In the genomic region with DNA sequence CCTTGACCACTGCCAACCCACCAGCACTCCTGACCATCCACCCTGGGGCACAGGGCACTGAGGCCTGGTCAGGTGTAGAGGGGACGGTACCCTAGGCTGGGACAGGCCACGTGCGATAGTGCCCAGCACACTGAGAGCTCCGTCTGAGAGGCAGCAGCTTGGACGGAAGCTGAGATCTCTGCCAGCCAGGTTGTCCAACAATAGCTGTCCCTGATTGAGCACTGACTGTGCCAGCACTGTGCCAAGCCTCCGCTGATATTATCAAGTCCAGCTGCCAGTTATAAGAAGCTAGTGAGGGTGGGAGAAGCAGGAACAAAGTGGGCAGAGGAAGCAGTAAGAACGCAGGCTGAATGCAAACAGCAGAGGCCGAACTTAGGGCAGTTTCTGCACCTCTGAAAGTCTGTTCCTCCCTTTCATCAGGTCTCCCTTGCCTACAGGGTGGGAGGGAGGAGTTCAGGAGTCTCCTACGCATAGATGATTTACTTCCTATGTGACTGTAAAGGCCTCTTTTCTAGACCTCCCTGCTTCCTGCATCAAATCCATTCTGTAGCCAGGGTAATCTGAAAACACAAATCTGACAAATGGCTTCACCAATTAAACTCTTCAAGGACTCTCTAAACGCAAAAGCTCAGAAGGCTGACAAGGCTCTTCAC, we compare ENCODE assay signal across 26 cellular contexts. TPM values are rescaled to one million over a fixed set of nuclear protein-coding genes. Genes with fewer than 3 reads are reported as not detected.
A peak's percentile ranks its signal among the peaks of the same experiment; 100 is the strongest.
DNase-seq lines count a peak whose midpoint lies in the region; ATAC-seq and TF ChIP-seq lines count a peak whose summit lies in the region.
"Had no signal": no experiment of that assay in that cellular context is flagged by ENCODE, and none has a peak within 500 bp of the region (broad histone marks: within the 10 kb centered on the region; RNA-seq: fewer than 3 reads in every experiment).

No MANE protein-coding gene starts in this region.

- WGBS in heart left ventricle, 4 donors = 47 to 60% (median 52%) methylated on average over 10 of the region's 10 CpGs

- intact Hi-C loops in heart left ventricle (cut with DNase I) = loop anchor here in 4 of 10 donors (1.0 to 5.0 kb wide), 4 partner anchors 35 to 75 kb away; a partner anchor contains a TSS
- intact Hi-C loops in vagina (cut with DNase I) = no loop called here

- in situ Hi-C loops in G401 (cut with HindIII; ENCODE audit: low sequenced_read_pairs) = no loop called here

- TF ChIP-seq POLR2A in heart left ventricle (IDR thresholded peaks at IDR 0.05) (no peak), vagina (IDR thresholded peaks at IDR 0.05) (no peak)

- H3K9me3 ChIP-seq in heart left ventricle (no peaks in the 10 kb centered on the region), neural progenitor cell (ENCODE audit: low read depth) (no peaks in the 10 kb centered on the region), vagina (no peaks in the 10 kb centered on the region)
- H3K9me3 ChIP-seq: ascending aorta, tibial nerve had no signal

- peaks cover 4% of the 10 kb centered on the region for H3K27me3 Mint-ChIP-seq in neural progenitor cell (ENCODE audit: insufficient read depth, low read depth)
- H3K27me3 Mint-ChIP-seq: activated CD4-positive, alpha-beta T cell treated with anti-CD3 and anti-CD28 coated beads, Interleukin-2, amount 10 ng/mL, durations not matched to agents 24 days and 14 days; activated CD8-positive, alpha-beta memory T cell treated with anti-CD3 and anti-CD28 coated beads, Interleukin-2, amount 10 ng/mL, durations not matched to agents 7 days and 5 days; IgD-negative memory B cell; memory B cell; T-helper 17 cell had no signal

- H3K27ac ChIP-seq in VCaP = 0 out of 2 replicates have a peak overlapping the region, but pooled peaks have one; percentile 9
- peak overlapping the region; percentile 24 to 83 (median 58) for H3K27ac ChIP-seq in heart left ventricle
- H3K27ac ChIP-seq in neural progenitor cell = no peak overlapping the region
- no peak overlapping the region for H3K27ac ChIP-seq in vagina
- H3K27ac ChIP-seq: ascending aorta, C4-2B, SK-N-MC, tibial nerve had no signal

- H3K4me1 ChIP-seq in heart left ventricle (peaks cover 0 to 39% (median 9%) of the 10 kb centered on the region in 12 donors), neural progenitor cell (peaks cover 6% of the 10 kb centered on the region), vagina (no peaks in the 10 kb centered on the region)
- H3K4me1 ChIP-seq: ascending aorta, tibial nerve had no signal

- peak overlapping the region; percentile 4 for H3K27ac Mint-ChIP-seq in neural progenitor cell
- H3K27ac Mint-ChIP-seq: activated CD4-positive, alpha-beta T cell treated with anti-CD3 and anti-CD28 coated beads, Interleukin-2, amount 10 ng/mL, durations not matched to agents 24 days and 14 days; activated CD8-positive, alpha-beta memory T cell treated with anti-CD3 and anti-CD28 coated beads, Interleukin-2, amount 10 ng/mL, durations not matched to agents 7 days and 5 days; memory B cell; T-helper 17 cell had no signal

- H3K9me3 Mint-ChIP-seq in neural progenitor cell = no peaks in the 10 kb centered on the region
- H3K9me3 Mint-ChIP-seq: activated CD4-positive, alpha-beta T cell treated with anti-CD3 and anti-CD28 coated beads, Interleukin-2, amount 10 ng/mL, durations not matched to agents 24 days and 14 days; IgD-negative memory B cell; memory B cell had no signal

- TF ChIP-seq CTCF in VCaP (conservative IDR thresholded peaks at IDR 0.05) (no peak), heart left ventricle (IDR thresholded peaks at IDR 0.05) (no peak), neural progenitor cell (IDR thresholded peaks at IDR 0.05) (no peak), vagina (IDR thresholded peaks at IDR 0.05) (no peak)

- no peak overlapping the region for H2AFZ ChIP-seq in neural progenitor cell (replicated peaks)

- peak; percentile 87 to 95 (median 92) for ATAC-seq in heart left ventricle
- ATAC-seq: activated CD8-positive, alpha-beta memory T cell treated with anti-CD3 and anti-CD28 coated beads, Interleukin-2, amount 10 ng/mL, durations not matched to agents 7 days and 5 days; HCT116; T-helper 17 cell had no signal

- H3K4me1 Mint-ChIP-seq in neural progenitor cell = peaks cover 14% of the 10 kb centered on the region
- H3K4me1 Mint-ChIP-seq: activated CD4-positive, alpha-beta T cell treated with anti-CD3 and anti-CD28 coated beads, Interleukin-2, amount 10 ng/mL, durations not matched to agents 24 days and 14 days; activated CD8-positive, alpha-beta memory T cell treated with anti-CD3 and anti-CD28 coated beads, Interleukin-2, amount 10 ng/mL, durations not matched to agents 7 days and 5 days; IgD-negative memory B cell; memory B cell had no signal

- H3K79me2 ChIP-seq in neural progenitor cell (ENCODE audit: low read depth) = no peaks in the 10 kb centered on the region

- no peak overlapping the region for H3K4me2 ChIP-seq in neural progenitor cell

- H3K27me3 ChIP-seq in heart left ventricle (no peaks in the 10 kb centered on the region), neural progenitor cell (no peaks in the 10 kb centered on the region), vagina (no peaks in the 10 kb centered on the region)
- H3K27me3 ChIP-seq: ascending aorta, tibial nerve had no signal

- H3K4me3 ChIP-seq in heart left ventricle (no peak overlapping the region), neural progenitor cell (no peak overlapping the region), vagina (no peak overlapping the region)
- H3K4me3 ChIP-seq: ascending aorta, SK-N-MC, tibial nerve had no signal

- peaks cover 7% of the 10 kb centered on the region for H3F3A ChIP-seq in neural progenitor cell (ENCODE audit: low read depth)

- H3K4me3 Mint-ChIP-seq in neural progenitor cell = no peak overlapping the region
- H3K4me3 Mint-ChIP-seq: activated CD4-positive, alpha-beta T cell treated with anti-CD3 and anti-CD28 coated beads, Interleukin-2, amount 10 ng/mL, durations not matched to agents 24 days and 14 days; activated CD8-positive, alpha-beta memory T cell treated with anti-CD3 and anti-CD28 coated beads, Interleukin-2, amount 10 ng/mL, durations not matched to agents 7 days and 5 days; IgD-negative memory B cell; memory B cell; T-helper 17 cell had no signal

- H4K20me1 ChIP-seq in neural progenitor cell (ENCODE audit: low read depth) = no peaks in the 10 kb centered on the region

- peaks cover 4% of the 10 kb centered on the region for H3K36me3 Mint-ChIP-seq in neural progenitor cell
- H3K36me3 Mint-ChIP-seq: activated CD8-positive, alpha-beta memory T cell treated with anti-CD3 and anti-CD28 coated beads, Interleukin-2, amount 10 ng/mL, durations not matched to agents 7 days and 5 days had no signal

- no peak overlapping the region for H3K9ac ChIP-seq in neural progenitor cell

- H3K36me3 ChIP-seq in heart left ventricle (peaks cover 0 to 7% (median 2%) of the 10 kb centered on the region in 9 donors), neural progenitor cell (no peaks in the 10 kb centered on the region), vagina (no peaks in the 10 kb centered on the region)

- DNase-seq in G401 (ENCODE audit: low spot score) = peak; percentile 77
- DNase-seq in heart left ventricle = peak in 4 of 5 donors; percentile 45 to 85 (median 68)
- DNase-seq in neural progenitor cell (ENCODE audit: low spot score) = no peak
- no peak for DNase-seq in COR-L47 (lab: John Stamatoyannopoulos, UW)
- DNase-seq in vagina (ENCODE audit: extremely low spot score in 2 of 2) = no peak
- no peak for DNase-seq in NAMALWA (ENCODE audit: low spot score)
- DNase-seq in NCI-H345 treated with DMSO at 0.1 percent for 48 hours (lab: John Stamatoyannopoulos, UW; ENCODE audit: unreplicated experiment) = no peak
- DNase-seq: activated CD4-positive, alpha-beta T cell treated with anti-CD3 and anti-CD28 coated beads, Interleukin-2, amount 10 ng/mL, durations not matched to agents 24 days and 14 days; activated CD8-positive, alpha-beta memory T cell treated with anti-CD3 and anti-CD28 coated beads, Interleukin-2, amount 10 ng/mL, durations not matched to agents 7 days and 5 days; activated naive CD4-positive, alpha-beta T cell treated with anti-CD3 and anti-CD28 coated beads, Interleukin-2, amount 50 U/mL, for 16 hours; central memory CD4-positive, alpha-beta T cell; glutamatergic neuron; NCI-H146; NCI-H526; nucleus accumbens; stimulated activated CD4-positive, alpha-beta T cell treated with anti-CD3 and anti-CD28 coated beads, Interleukin-2, amount 100 ng/mL, for 48 hours; stimulated activated naive CD4-positive, alpha-beta T cell; T-helper 17 cell had no signal

RNA-seq across cellular contexts. Expression of a gene that starts 29.7 kb away (rescaled TPM):
- total RNA-seq in G401 (2014; rRNA removed; shearing (Covaris generic)) = 63.9 and 88.1 TPM in 2 replicates
- 10 to 100 TPM; 49.7 to 72.7 (median 59.0) TPM for total RNA-seq in heart left ventricle
- 10 to 100 TPM; 73.2 to 77.9 TPM for polyA plus RNA-seq in heart left ventricle
- 15.8 and 20.6 TPM in 2 replicates for total RNA-seq in neural progenitor cell (ENCODE audit: low replicate concordance)
- total RNA-seq in vagina = 27.5 TPM

RNA-seq across cellular contexts. Expression of a gene that starts 30.0 kb away (rescaled TPM):
- 54.4 and 61.8 TPM in 2 replicates for total RNA-seq in G401 (2014; rRNA removed; shearing (Covaris generic))
- 100 to 1,000 TPM in 1 of 9 donors, 10 to 100 TPM in 8; 40.7 to 113 (median 75.2) TPM for total RNA-seq in heart left ventricle
- polyA plus RNA-seq in heart left ventricle = 10 to 100 TPM; 79.5 to 92.8 TPM
- total RNA-seq in neural progenitor cell (ENCODE audit: low replicate concordance) = 17.8 and 20.4 TPM in 2 replicates
- total RNA-seq in vagina = 17.4 TPM

RNA-seq across cellular contexts. Expression of a gene that starts 49.2 kb away (rescaled TPM):
- 2.1 and 4.2 TPM in 2 replicates for total RNA-seq in G401 (2014; rRNA removed; shearing (Covaris generic))
- total RNA-seq in heart left ventricle = 10 to 100 TPM in 2 of 9 donors, 1 to 10 TPM in 7; 6.2 to 12.4 (median 8.7) TPM
- polyA plus RNA-seq in heart left ventricle = 1 to 10 TPM; 3.2 to 4.6 TPM
- 19.0 and 21.3 TPM in 2 replicates for total RNA-seq in neural progenitor cell (ENCODE audit: low replicate concordance)
- 5.6 TPM for total RNA-seq in vagina

Comparison
In these comparisons a context has a peak if more than half of its experiments do, and no peak if none do; other contexts are left out.
1. DNase-seq: peak in G401 (single experiment) and heart left ventricle (4 of 5); none in neural progenitor cell (single experiment), COR-L47 (single experiment), vagina (0 of 2), NAMALWA (single experiment) and NCI-H345 treated with DMSO at 0.1 percent for 48 hours (single experiment).
2. H3K27ac ChIP-seq: peak in VCaP (single experiment) and heart left ventricle (12 of 12); none in neural progenitor cell (single experiment) and vagina (single experiment).